ENCODE assay signal across 1 cellular context in genomic region chr11:119320593-119321524, GRCh38.
TF ChIP-seq lines count a peak whose summit lies in the region.

No MANE protein-coding gene starts in this region.

TF ChIP-seq in HEK293, 187 proteins besides CTCF, POLR2A, EP300 and RAD21 (continued from another document):
- TF ChIP-seq, protein P1, sequence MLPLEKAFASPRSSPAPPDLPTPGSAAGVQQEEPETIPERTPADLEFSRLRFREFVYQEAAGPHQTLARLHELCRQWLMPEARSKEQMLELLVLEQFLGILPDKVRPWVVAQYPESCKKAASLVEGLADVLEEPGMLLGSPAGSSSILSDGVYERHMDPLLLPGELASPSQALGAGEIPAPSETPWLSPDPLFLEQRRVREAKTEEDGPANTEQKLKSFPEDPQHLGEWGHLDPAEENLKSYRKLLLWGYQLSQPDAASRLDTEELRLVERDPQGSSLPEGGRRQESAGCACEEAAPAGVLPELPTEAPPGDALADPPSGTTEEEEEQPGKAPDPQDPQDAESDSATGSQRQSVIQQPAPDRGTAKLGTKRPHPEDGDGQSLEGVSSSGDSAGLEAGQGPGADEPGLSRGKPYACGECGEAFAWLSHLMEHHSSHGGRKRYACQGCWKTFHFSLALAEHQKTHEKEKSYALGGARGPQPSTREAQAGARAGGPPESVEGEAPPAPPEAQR (tag by site-specific recombination; IDR thresholded peaks at IDR 0.05) = no peak
- TF ChIP-seq, protein P2, sequence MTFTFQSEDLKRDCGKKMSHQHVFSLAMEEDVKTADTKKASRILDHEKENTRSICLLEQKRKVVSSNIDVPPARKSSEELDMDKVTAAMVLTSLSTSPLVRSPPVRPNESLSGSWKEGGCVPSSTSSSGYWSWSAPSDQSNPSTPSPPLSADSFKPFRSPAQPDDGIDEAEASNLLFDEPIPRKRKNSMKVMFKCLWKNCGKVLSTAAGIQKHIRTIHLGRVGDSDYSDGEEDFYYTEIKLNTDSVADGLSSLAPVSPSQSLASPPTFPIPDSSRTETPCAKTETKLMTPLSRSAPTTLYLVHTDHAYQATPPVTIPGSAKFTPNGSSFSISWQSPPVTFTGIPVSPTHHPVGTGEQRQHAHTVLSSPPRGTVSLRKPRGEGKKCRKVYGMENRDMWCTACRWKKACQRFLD (tag by site-specific recombination; IDR thresholded peaks at IDR 0.05) = no peak
- TF ChIP-seq ZNF394 (tag by site-specific recombination; IDR thresholded peaks at IDR 0.05; ENCODE audit: borderline replicate concordance) (no peak), ZNF658 (tag by site-specific recombination; IDR thresholded peaks at IDR 0.05) (no peak), YY2 (tag by site-specific recombination; IDR thresholded peaks at IDR 0.05) (no peak; the same call in 1 of the 2 replicates), HOXD13 (CRISPR knock-in tag; IDR thresholded peaks at IDR 0.05; ENCODE audit: borderline replicate concordance) (no peak), ZBTB8A (tag by site-specific recombination; IDR thresholded peaks at IDR 0.05) (peak; percentile 57), SCRT1 (tag by site-specific recombination; IDR thresholded peaks at IDR 0.05; ENCODE audit: borderline replicate concordance) (no peak), ZNF558 (tag by site-specific recombination; IDR thresholded peaks at IDR 0.05) (no peak), HOXA7 (CRISPR knock-in tag; IDR thresholded peaks at IDR 0.05; ENCODE audit: borderline replicate concordance) (no peak), ZNF274 (IDR thresholded peaks at IDR 0.05; ENCODE audit: low read length) (no peak), ZNF274 (tag by site-specific recombination; IDR thresholded peaks at IDR 0.05; ENCODE audit: borderline replicate concordance) (no peak), ZNF596 (tag by site-specific recombination; IDR thresholded peaks at IDR 0.05) (no peak), ZNF510 (tag by site-specific recombination; IDR thresholded peaks at IDR 0.05; ENCODE audit: insufficient replicate concordance) (no peak), PBX3 (CRISPR knock-in tag; IDR thresholded peaks at IDR 0.05) (no peak), ZBTB20 (tag by site-specific recombination; IDR thresholded peaks at IDR 0.05) (peak; percentile 15; the same call in 1 of the 2 replicates), ZNF133 (tag by site-specific recombination; IDR thresholded peaks at IDR 0.05) (no peak)
- TF ChIP-seq, protein P3, sequence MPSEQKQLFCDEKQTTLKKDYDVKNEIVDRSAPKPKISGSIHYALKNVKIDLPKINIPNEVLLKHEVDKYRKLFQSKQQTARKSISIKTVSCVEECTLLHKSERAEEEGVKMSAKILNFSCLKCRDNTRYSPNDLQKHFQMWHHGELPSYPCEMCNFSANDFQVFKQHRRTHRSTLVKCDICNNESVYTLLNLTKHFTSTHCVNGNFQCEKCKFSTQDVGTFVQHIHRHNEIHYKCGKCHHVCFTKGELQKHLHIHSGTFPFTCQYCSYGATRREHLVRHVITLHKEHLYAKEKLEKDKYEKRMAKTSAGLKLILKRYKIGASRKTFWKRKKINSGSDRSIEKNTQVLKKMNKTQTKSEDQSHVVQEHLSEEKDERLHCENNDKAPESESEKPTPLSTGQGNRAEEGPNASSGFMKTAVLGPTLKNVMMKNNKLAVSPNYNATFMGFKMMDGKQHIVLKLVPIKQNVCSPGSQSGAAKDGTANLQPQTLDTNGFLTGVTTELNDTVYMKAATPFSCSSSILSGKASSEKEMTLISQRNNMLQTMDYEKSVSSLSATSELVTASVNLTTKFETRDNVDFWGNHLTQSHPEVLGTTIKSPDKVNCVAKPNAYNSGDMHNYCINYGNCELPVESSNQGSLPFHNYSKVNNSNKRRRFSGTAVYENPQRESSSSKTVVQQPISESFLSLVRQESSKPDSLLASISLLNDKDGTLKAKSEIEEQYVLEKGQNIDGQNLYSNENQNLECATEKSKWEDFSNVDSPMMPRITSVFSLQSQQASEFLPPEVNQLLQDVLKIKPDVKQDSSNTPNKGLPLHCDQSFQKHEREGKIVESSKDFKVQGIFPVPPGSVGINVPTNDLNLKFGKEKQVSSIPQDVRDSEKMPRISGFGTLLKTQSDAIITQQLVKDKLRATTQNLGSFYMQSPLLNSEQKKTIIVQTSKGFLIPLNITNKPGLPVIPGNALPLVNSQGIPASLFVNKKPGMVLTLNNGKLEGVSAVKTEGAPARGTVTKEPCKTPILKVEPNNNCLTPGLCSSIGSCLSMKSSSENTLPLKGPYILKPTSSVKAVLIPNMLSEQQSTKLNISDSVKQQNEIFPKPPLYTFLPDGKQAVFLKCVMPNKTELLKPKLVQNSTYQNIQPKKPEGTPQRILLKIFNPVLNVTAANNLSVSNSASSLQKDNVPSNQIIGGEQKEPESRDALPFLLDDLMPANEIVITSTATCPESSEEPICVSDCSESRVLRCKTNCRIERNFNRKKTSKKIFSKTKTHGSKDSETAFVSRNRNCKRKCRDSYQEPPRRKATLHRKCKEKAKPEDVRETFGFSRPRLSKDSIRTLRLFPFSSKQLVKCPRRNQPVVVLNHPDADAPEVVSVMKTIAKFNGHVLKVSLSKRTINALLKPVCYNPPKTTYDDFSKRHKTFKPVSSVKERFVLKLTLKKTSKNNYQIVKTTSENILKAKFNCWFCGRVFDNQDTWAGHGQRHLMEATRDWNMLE (tag by site-specific recombination; conservative IDR thresholded peaks at IDR 0.05; ENCODE audit: low read depth) = no peak
- TF ChIP-seq, protein P4, sequence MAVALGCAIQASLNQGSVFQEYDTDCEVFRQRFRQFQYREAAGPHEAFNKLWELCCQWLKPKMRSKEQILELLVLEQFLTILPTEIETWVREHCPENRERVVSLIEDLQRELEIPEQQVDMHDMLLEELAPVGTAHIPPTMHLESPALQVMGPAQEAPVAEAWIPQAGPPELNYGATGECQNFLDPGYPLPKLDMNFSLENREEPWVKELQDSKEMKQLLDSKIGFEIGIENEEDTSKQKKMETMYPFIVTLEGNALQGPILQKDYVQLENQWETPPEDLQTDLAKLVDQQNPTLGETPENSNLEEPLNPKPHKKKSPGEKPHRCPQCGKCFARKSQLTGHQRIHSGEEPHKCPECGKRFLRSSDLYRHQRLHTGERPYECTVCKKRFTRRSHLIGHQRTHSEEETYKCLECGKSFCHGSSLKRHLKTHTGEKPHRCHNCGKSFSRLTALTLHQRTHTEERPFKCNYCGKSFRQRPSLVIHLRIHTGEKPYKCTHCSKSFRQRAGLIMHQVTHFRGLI (tag by site-specific recombination; IDR thresholded peaks at IDR 0.05) = peak; percentile 39; the same call in 1 of the 2 replicates
- TF ChIP-seq, protein P5, sequence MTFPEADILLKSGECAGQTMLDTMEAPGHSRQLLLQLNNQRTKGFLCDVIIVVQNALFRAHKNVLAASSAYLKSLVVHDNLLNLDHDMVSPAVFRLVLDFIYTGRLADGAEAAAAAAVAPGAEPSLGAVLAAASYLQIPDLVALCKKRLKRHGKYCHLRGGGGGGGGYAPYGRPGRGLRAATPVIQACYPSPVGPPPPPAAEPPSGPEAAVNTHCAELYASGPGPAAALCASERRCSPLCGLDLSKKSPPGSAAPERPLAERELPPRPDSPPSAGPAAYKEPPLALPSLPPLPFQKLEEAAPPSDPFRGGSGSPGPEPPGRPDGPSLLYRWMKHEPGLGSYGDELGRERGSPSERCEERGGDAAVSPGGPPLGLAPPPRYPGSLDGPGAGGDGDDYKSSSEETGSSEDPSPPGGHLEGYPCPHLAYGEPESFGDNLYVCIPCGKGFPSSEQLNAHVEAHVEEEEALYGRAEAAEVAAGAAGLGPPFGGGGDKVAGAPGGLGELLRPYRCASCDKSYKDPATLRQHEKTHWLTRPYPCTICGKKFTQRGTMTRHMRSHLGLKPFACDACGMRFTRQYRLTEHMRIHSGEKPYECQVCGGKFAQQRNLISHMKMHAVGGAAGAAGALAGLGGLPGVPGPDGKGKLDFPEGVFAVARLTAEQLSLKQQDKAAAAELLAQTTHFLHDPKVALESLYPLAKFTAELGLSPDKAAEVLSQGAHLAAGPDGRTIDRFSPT (tag by site-specific recombination; IDR thresholded peaks at IDR 0.05) = 0 out of 2 replicates have a peak, but pooled peaks have one; percentile 6
- TF ChIP-seq, protein P6, sequence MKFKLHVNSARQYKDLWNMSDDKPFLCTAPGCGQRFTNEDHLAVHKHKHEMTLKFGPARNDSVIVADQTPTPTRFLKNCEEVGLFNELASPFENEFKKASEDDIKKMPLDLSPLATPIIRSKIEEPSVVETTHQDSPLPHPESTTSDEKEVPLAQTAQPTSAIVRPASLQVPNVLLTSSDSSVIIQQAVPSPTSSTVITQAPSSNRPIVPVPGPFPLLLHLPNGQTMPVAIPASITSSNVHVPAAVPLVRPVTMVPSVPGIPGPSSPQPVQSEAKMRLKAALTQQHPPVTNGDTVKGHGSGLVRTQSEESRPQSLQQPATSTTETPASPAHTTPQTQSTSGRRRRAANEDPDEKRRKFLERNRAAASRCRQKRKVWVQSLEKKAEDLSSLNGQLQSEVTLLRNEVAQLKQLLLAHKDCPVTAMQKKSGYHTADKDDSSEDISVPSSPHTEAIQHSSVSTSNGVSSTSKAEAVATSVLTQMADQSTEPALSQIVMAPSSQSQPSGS (tag by site-specific recombination; IDR thresholded peaks at IDR 0.05; ENCODE audit: low read depth) = no peak
TF ChIP-seq in HEK293: peak in this region for 20.
